5 cellular contexts compared by ENCODE assay signal in the genomic region with DNA sequence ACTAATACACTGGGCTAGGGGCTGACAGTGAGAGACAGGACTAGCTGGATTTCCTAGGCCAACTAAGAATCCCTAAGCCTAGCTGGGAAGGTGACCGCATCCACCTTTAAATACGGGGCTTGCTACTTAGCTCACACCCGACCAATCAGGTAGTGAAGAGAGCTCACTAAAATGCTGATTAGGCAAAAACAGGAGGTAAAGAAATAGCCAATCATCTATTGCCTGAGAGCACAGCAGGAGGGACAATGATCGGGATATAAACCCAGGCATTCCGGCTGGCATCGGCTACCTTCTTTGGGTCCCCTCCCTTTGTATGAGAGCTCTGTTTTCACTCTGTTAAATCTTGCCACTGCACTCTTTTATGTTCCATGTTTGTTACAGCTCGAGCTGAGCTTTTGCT.
A peak's percentile ranks its signal among the peaks of the same experiment; 100 is the strongest.
TF ChIP-seq lines count a peak whose summit lies in the region.

No MANE protein-coding gene starts in this region.

TF ChIP-seq in A549, 52 proteins besides CTCF, POLR2A, EP300 and RAD21:
- TF ChIP-seq MAFK (IDR thresholded peaks at IDR 0.05; ENCODE audit: partially characterized antibody), result peak; percentile 90

TF ChIP-seq in IMR-90, 13 proteins besides CTCF, POLR2A, EP300 and RAD21:
- peak; percentile 82 for TF ChIP-seq MAFK (IDR thresholded peaks at IDR 0.05; ENCODE audit: low read depth, low read length)

TF ChIP-seq in K562, 482 proteins besides CTCF, POLR2A, EP300 and RAD21:
- TF ChIP-seq MAFK (IDR thresholded peaks at IDR 0.05; ENCODE audit: low read length) (peak; percentile 59; the same call in 1 of the 2 replicates), ZNF316 (IDR thresholded peaks at IDR 0.05) (peak; percentile 68), MAFG (tag; conservative IDR thresholded peaks at IDR 0.05) (peak; percentile 55), C11orf30 (IDR thresholded peaks at IDR 0.05; ENCODE audit: low read depth) (peak; percentile 56; the same call in 1 of the 2 replicates), MAFF (IDR thresholded peaks at IDR 0.05; ENCODE audit: low read length) (peak; percentile 51; the same call in 1 of the 2 replicates)

TF ChIP-seq in H1, 55 proteins besides CTCF, POLR2A, EP300 and RAD21:
- peak; percentile 37; the same call in 1 of the 2 replicates for TF ChIP-seq MAFK (IDR thresholded peaks at IDR 0.05; ENCODE audit: low read depth, low read length)
TF ChIP-seq in H1: peak in this region for 1; not testable (repeated sequence) for 54.

TF ChIP-seq in HepG2, 621 proteins besides CTCF, POLR2A, EP300 and RAD21:
- TF ChIP-seq MAFF (IDR thresholded peaks at IDR 0.05; ENCODE audit: low read depth, low read length) (peak; percentile 91), MAFK (conservative IDR thresholded peaks at IDR 0.05 in 1 of 2, IDR thresholded peaks at IDR 0.05 in 1 of 2; ENCODE audit: low read length in 2 of 2) (peak; percentile 86 to 91; a peak in 3 of 4 replicates)
